32 cellular contexts compared by ENCODE assay signal in the genomic region with DNA sequence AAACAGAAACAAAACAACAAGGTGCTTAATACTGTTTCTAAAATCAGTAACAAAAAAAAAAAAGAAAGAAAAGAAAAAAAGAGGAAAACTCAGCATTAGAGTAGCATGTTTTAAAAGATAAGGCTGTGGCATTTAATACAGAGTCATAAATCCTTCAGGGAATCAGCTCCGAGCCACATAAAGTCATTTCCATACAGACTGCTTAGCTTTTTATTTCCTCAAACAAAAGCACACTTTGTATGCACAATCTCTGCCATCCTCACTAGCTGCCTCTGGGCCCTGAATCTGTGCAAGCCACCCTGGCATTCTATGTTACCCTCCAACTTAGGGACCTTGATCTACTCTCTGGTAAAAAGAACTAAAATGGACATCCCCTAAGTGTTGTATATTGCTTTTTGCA.
DNase-seq lines count a peak whose midpoint lies in the region; ATAC-seq and TF ChIP-seq lines count a peak whose summit lies in the region.
"Had no signal": no experiment of that assay in that cellular context is flagged by ENCODE, and none has a peak within 500 bp of the region (broad histone marks: within the 10 kb centered on the region; RNA-seq: fewer than 3 reads in every experiment).

No MANE protein-coding gene starts in this region.

- H3K4me3 ChIP-seq in dorsolateral prefrontal cortex (peak overlapping the region in 5 of 59 donors; percentile 3 to 37 (median 14)), psoas muscle (no peak overlapping the region)
- H3K4me3 ChIP-seq: esophagus squamous epithelium, GM12878, lung, ovary, spleen, thyroid gland, uterus had no signal

- no peak for ATAC-seq in psoas muscle
- ATAC-seq: foreskin keratinocyte; GM12878; PC-3; right cardiac atrium; stimulated activated naive CD8-positive, alpha-beta T cell treated with anti-CD3 and anti-CD28 coated beads, Interleukin-15, Interleukin-2, amounts not matched to agents 100 U/mL and 50 U/mL, for 24 hours; T-helper 17 cell had no signal

- WGBS in psoas muscle, 3 donors: 76 to 86% (median 85%) methylated on average over 1 of the region's 1 CpG

- TF ChIP-seq CTCF in dorsolateral prefrontal cortex (IDR thresholded peaks at IDR 0.05 in 54 of 56, conservative IDR thresholded peaks at IDR 0.05 in 2 of 56; ENCODE audit: low read depth in 1 of 56, partially characterized antibody in 56 of 56) (peak in 4 of 56 donors; percentile 7 to 24 (median 12)), psoas muscle (IDR thresholded peaks at IDR 0.05) (no peak), GM10266 (IDR thresholded peaks at IDR 0.05; ENCODE audit: control insufficient read depth, insufficient read depth, low read depth, missing control alignments) (no peak)

- peaks cover 0 to 45% of the 10 kb centered on the region in 2 donors for H3K36me3 ChIP-seq in psoas muscle (ENCODE audit: insufficient read depth in 1 of 2, low read depth in 1 of 2)
- H3K36me3 ChIP-seq: ovary, uterus had no signal

- H3K4me1 ChIP-seq in psoas muscle: peaks cover 7% of the 10 kb centered on the region
- H3K4me1 ChIP-seq: esophagus squamous epithelium, thyroid gland, uterus had no signal

- intact Hi-C loops in dorsolateral prefrontal cortex (cut with DNase I) (no loop called here), psoas muscle (cut with DNase I) (no loop called here)

- peak overlapping the region in 55 of 59 donors; percentile 2 to 87 (median 66) for H3K27ac ChIP-seq in dorsolateral prefrontal cortex
- H3K27ac ChIP-seq in psoas muscle: no peak overlapping the region
- H3K27ac ChIP-seq: esophagus squamous epithelium, foreskin keratinocyte, ovary, spleen, thyroid gland, uterus had no signal

- peak; percentile 29 for DNase-seq in OCI-M1 (lab: John Stamatoyannopoulos, UW)
- no peak for DNase-seq in dorsolateral prefrontal cortex
- peak; percentile 74 for DNase-seq in medulla oblongata (ENCODE audit: extremely low spot score)
- DNase-seq in superior temporal gyrus (ENCODE audit: extremely low spot score): peak; percentile 77
- DNase-seq in psoas muscle: no peak
- no peak for DNase-seq in GM10266 (ENCODE audit: extremely low spot score)
- DNase-seq in UCSD-AML1 (lab: John Stamatoyannopoulos, UW; ENCODE audit: unreplicated experiment): no peak
- DNase-seq: ACHN; activated CD4-positive, alpha-beta memory T cell treated with anti-CD3 and anti-CD28 coated beads, Interleukin-2, amount 10 ng/mL, durations not matched to agents 7 days and 5 days; activated CD4-positive, alpha-beta T cell treated with anti-CD3 and anti-CD28 coated beads for 1 hour; activated CD8-positive, alpha-beta memory T cell treated with anti-CD3 and anti-CD28 coated beads, Interleukin-2, amount 50 U/mL, for 48 hours; activated naive CD4-positive, alpha-beta T cell treated with Interleukin-2 at 50 U/mL for 16 hours; CD8-positive, alpha-beta memory T cell; EL; esophagus squamous epithelium; foreskin keratinocyte; KBM-7; NCI-H1092 treated with DMSO at 0.1 percent for 48 hours; NCI-H1930; NCI-H510A treated with DMSO at 0.1 percent for 48 hours; ovary; PC-3; right cardiac atrium; Right ventricle myocardium superior; spleen; stimulated activated CD4-positive, alpha-beta T cell treated with anti-CD3 and anti-CD28 coated beads, Interleukin-2, amount 100 ng/mL, for 24 hours; stimulated activated naive CD8-positive, alpha-beta T cell treated with anti-CD3 and anti-CD28 coated beads, Interleukin-15, Interleukin-2, amounts not matched to agents 100 U/mL and 50 U/mL, for 24 hours; T-helper 17 cell; thyroid gland; uterus had no signal

- no peaks in the 10 kb centered on the region for H3K27me3 ChIP-seq in dorsolateral prefrontal cortex
- no peaks in the 10 kb centered on the region for H3K27me3 ChIP-seq in psoas muscle (ENCODE audit: insufficient read depth in 3 of 3, low read length in 2 of 3)
- H3K27me3 ChIP-seq: esophagus squamous epithelium, foreskin keratinocyte, ovary, spleen, thyroid gland, uterus had no signal

- H3K9me3 ChIP-seq in psoas muscle: no peaks in the 10 kb centered on the region
- H3K9me3 ChIP-seq: esophagus squamous epithelium, ovary, spleen, thyroid gland, uterus had no signal

Comparison
In these comparisons a context has a peak if more than half of its experiments do, and no peak if none do; other contexts are left out.
1. DNase-seq: peak in OCI-M1 (single experiment), medulla oblongata (single experiment) and superior temporal gyrus (single experiment); none in dorsolateral prefrontal cortex (0 of 10), psoas muscle (0 of 2), GM10266 (single experiment) and UCSD-AML1 (single experiment).